Comparison of ENCODE assay signal across 8 cellular contexts in genomic region chr1:39573736-39574624, GRCh38. TPM values are rescaled to one million over a fixed set of nuclear protein-coding genes. Genes with fewer than 3 reads are reported as not detected.
A peak's percentile ranks its signal among the peaks of the same experiment; 100 is the strongest.
DNase-seq lines count a peak whose midpoint lies in the region; ATAC-seq and TF ChIP-seq lines count a peak whose summit lies in the region.

No MANE protein-coding gene starts in this region.

- H3K36me3 Mint-ChIP-seq in neural crest cell (ENCODE audit: low read depth): peaks cover 25% of the 10 kb centered on the region

- no peaks in the 10 kb centered on the region for H3K9me3 ChIP-seq in GM23248 (ENCODE audit: low read depth)
- no peaks in the 10 kb centered on the region for H3K9me3 ChIP-seq in RWPE2 (ENCODE audit: severe bottlenecking)
- H3K9me3 ChIP-seq in esophagus squamous epithelium: no peaks in the 10 kb centered on the region
- H3K9me3 ChIP-seq in uterus: no peaks in the 10 kb centered on the region

- DNase-seq in GM23248 (peak; percentile 74), RWPE2 (ENCODE audit: low spot score) (no peak), esophagus squamous epithelium (lab: John Stamatoyannopoulos, UW) (no peak), neural crest cell (ENCODE audit: low read depth, low spot score) (no peak), uterus (no peak), NCI-H2171 (lab: John Stamatoyannopoulos, UW) (no peak)

- TF ChIP-seq POLR2A in esophagus squamous epithelium (IDR thresholded peaks at IDR 0.05) (no peak), uterus (IDR thresholded peaks at IDR 0.05) (no peak)

- no peaks in the 10 kb centered on the region for H3K9me3 Mint-ChIP-seq in neural crest cell

- no peak overlapping the region for H2AFZ ChIP-seq in GM23248

- no peak overlapping the region for H3K27ac Mint-ChIP-seq in neural crest cell (ENCODE audit: unreplicated experiment)

- peaks cover 22% of the 10 kb centered on the region; the same call in 1 of the 2 replicates for H3F3A ChIP-seq in GM23248 (ENCODE audit: insufficient read depth)

- H3K27ac ChIP-seq in GM23248 (peak overlapping the region; percentile 79), RWPE2 (ENCODE audit: poor library complexity, severe bottlenecking) (no peak overlapping the region), esophagus squamous epithelium (peak overlapping the region in 3 of 4 donors; percentile 17 to 93 (median 89)), uterus (no peak overlapping the region)

- in situ Hi-C loops in GM23248 (cut with MboI): no loop called here

- H3K4me3 Mint-ChIP-seq in neural crest cell: peak overlapping the region; percentile 96

- peak overlapping the region; percentile 97 for H3K9ac ChIP-seq in GM23248

- H3K4me1 ChIP-seq in GM23248 (ENCODE audit: insufficient read depth): peaks cover 23% of the 10 kb centered on the region
- peaks cover 8% of the 10 kb centered on the region for H3K4me1 ChIP-seq in RWPE2 (ENCODE audit: insufficient read depth, poor library complexity, severe bottlenecking)
- peaks cover 20 to 40% (median 23%) of the 10 kb centered on the region in 3 donors for H3K4me1 ChIP-seq in esophagus squamous epithelium
- peaks cover 0 to 9% of the 10 kb centered on the region in 2 donors for H3K4me1 ChIP-seq in uterus

- H3K27me3 ChIP-seq in GM23248 (replicated peaks; ENCODE audit: insufficient read depth) (no peaks in the 10 kb centered on the region), RWPE2 (ENCODE audit: insufficient read depth, poor library complexity, severe bottlenecking) (no peaks in the 10 kb centered on the region), esophagus squamous epithelium (no peaks in the 10 kb centered on the region), uterus (no peaks in the 10 kb centered on the region)

- H4K20me1 ChIP-seq in GM23248 (ENCODE audit: insufficient read depth): peaks cover 33% of the 10 kb centered on the region

- H3K9me2 ChIP-seq in GM23248 (ENCODE audit: insufficient read depth): no peaks in the 10 kb centered on the region

- intact Hi-C loops in esophagus squamous epithelium (cut with DNase I) (no loop called here), uterus (cut with DNase I; ENCODE audit: low total_unique reads) (no loop called here)

- H3K4me1 Mint-ChIP-seq in neural crest cell: peaks cover 38% of the 10 kb centered on the region

- H3K36me3 ChIP-seq in GM23248 (ENCODE audit: low read depth) (peaks cover 45% of the 10 kb centered on the region), RWPE2 (ENCODE audit: low read depth) (peaks cover 67% of the 10 kb centered on the region), esophagus squamous epithelium (peaks cover 28 to 54% (median 28%) of the 10 kb centered on the region in 3 donors), uterus (no peaks in the 10 kb centered on the region)

- 60 to 61% methylated on average over 12 of the region's 12 CpGs for WGBS in GM23248 (ENCODE audit: low coverage in 1 of 2, low lambda C conversion rate in 2 of 2, missing lambda C conversion rate in 2 of 2), 2 experiments
- 43 to 50% methylated on average over 10 to 11 of the region's 12 CpGs for WGBS in esophagus squamous epithelium, 2 donors

- H3K4me3 ChIP-seq in GM23248 (peak overlapping the region; percentile 98), RWPE2 (ENCODE audit: severe bottlenecking) (peak overlapping the region; percentile 90), esophagus squamous epithelium (peak overlapping the region; percentile 65 to 97 (median 72)), uterus (peak overlapping the region in 1 of 2 donors; percentile 70)

- ATAC-seq in RWPE2 (ENCODE audit: low read depth) (peak; percentile 4; the same call in 1 of the 3 replicates), HG03378 (IDR thresholded peaks at IDR 0.05; ENCODE audit: unreplicated experiment) (no peak), HG03460 (IDR thresholded peaks at IDR 0.05; ENCODE audit: unreplicated experiment) (no peak)

- no peaks in the 10 kb centered on the region for H3K27me3 Mint-ChIP-seq in neural crest cell (ENCODE audit: low read depth)

- peaks cover 73% of the 10 kb centered on the region for H3K79me2 ChIP-seq in GM23248 (ENCODE audit: insufficient read depth)

- no peak for TF ChIP-seq CTCF in RWPE2 (IDR thresholded peaks at IDR 0.05; ENCODE audit: poor library complexity, severe bottlenecking)
- TF ChIP-seq CTCF in esophagus squamous epithelium (IDR thresholded peaks at IDR 0.05): no peak
- no peak for TF ChIP-seq CTCF in neural crest cell (conservative IDR thresholded peaks at IDR 0.05)
- TF ChIP-seq CTCF in uterus (IDR thresholded peaks at IDR 0.05): no peak

- H3K4me2 ChIP-seq in GM23248 (ENCODE audit: unreplicated experiment): peak overlapping the region; percentile 89

RNA-seq across cellular contexts. Expression of gene PABPC4, which starts 2.6 kb away (rescaled TPM):
- 102 and 117 TPM in 2 replicates for total RNA-seq in GM23248 (2014; rRNA removed; shearing (Covaris generic))
- polyA plus RNA-seq in GM23248 (2016; fragmentation: Nextera tagmentation; extraction: Ambion mirVana): 92.9 and 94.8 TPM in 2 replicates
- total RNA-seq in esophagus squamous epithelium (100 to 1,000 TPM in 2 of 4 donors, 10 to 100 TPM in 2; 72.2 to 165 (median 92.0) TPM), neural crest cell (318 and 321 TPM in 2 replicates), uterus (100 to 1,000 TPM in 2 of 4 donors, 10 to 100 TPM in 2; 48.2 to 189 (median 102) TPM)

Comparison
In these comparisons a context has a peak if more than half of its experiments do, and no peak if none do; other contexts are left out.
1. H3K27ac ChIP-seq: peak in GM23248 (single experiment) and esophagus squamous epithelium (3 of 4); none in RWPE2 (single experiment) and uterus (0 of 2).